ENCODE assay signal across 8 cellular contexts in genomic region chr18:79395761-79396404, GRCh38. TPM values are rescaled to one million over a fixed set of nuclear protein-coding genes. Genes with fewer than 3 reads are reported as not detected.
DNase-seq lines count a peak whose midpoint lies in the region; ATAC-seq lines count a peak whose summit lies in the region.

TSS of gene NFATC1 (plus strand) at chr18:79395930. CDS start at chr18:79396225, 295 bp downstream.

- DNase-seq in COR-L47 (lab: John Stamatoyannopoulos, UW) (peak; percentile 40), SW480 (ENCODE audit: low spot score) (peak; percentile 38), amniotic epithelial cell (ENCODE audit: low read depth) (peak; percentile 61), hepatic stellate cell (ENCODE audit: low spot score) (peak; percentile 69)

- peak within 1 kb of the TSS; percentile 61 for H3K4me3 ChIP-seq in skeletal muscle satellite cell (ENCODE audit: low read length)

- H3K4me2 ChIP-seq in skeletal muscle satellite cell (ENCODE audit: low read length), result peak within 1 kb of the TSS; percentile 83

- H3K36me3 ChIP-seq in skeletal muscle satellite cell (ENCODE audit: insufficient read depth, low read length), result no peaks in the 10 kb centered on the region

- peaks cover 31% of the 10 kb centered on the region for H3K27me3 ChIP-seq in skeletal muscle satellite cell (ENCODE audit: control insufficient read depth, insufficient read depth, low read length)

- H3K9me3 ChIP-seq in skeletal muscle satellite cell (replicated peaks; ENCODE audit: low read length), result no peaks in the 10 kb centered on the region

- H3K9ac ChIP-seq in skeletal muscle satellite cell (ENCODE audit: low read depth, low read length), result peak within 1 kb of the TSS; percentile 47

- ATAC-seq in HG03432 (IDR thresholded peaks at IDR 0.05; ENCODE audit: unreplicated experiment) (peak; percentile 16), HG03025 (IDR thresholded peaks at IDR 0.05; ENCODE audit: low FRiP score, unreplicated experiment) (no peak), GM21360 (IDR thresholded peaks at IDR 0.05; ENCODE audit: unreplicated experiment) (no peak)

- peaks cover 20% of the 10 kb centered on the region for H3K4me1 ChIP-seq in skeletal muscle satellite cell (ENCODE audit: control insufficient read depth, insufficient read depth, low read length)

RNA-seq across cellular contexts. Expression of gene NFATC1, which starts in this region (rescaled TPM):
- 2.5 and 3.5 TPM in 2 replicates for total RNA-seq in skeletal muscle satellite cell (2012; rRNA removed)
